ENCODE assay signal across 8 cellular contexts in genomic region chr10:87850742-87851205, GRCh38. TPM values are rescaled to one million over a fixed set of nuclear protein-coding genes. Genes with fewer than 3 reads are reported as not detected.
A peak's percentile ranks its signal among the peaks of the same experiment; 100 is the strongest.
DNase-seq lines count a peak whose midpoint lies in the region; ATAC-seq and TF ChIP-seq lines count a peak whose summit lies in the region.

No MANE protein-coding gene starts in this region.

- peak; percentile 52 for ATAC-seq in GM18505 (IDR thresholded peaks at IDR 0.05; ENCODE audit: unreplicated experiment)

- no peak overlapping the region for H3K4ac ChIP-seq in mesenchymal stem cell (ENCODE audit: low read depth in 1 of 2, low read length in 2 of 2)

- CTCF ChIA-PET in AG04450 (lab: Charles Lee), result interaction anchor here (0.6 to 4.5 kb wide), 10 partner anchors 8 to 704 kb away, joined by 3 to 20 read pairs (median 4); partner anchors contain the start of gene ATAD1

- no peak overlapping the region for H3K4me2 ChIP-seq in mesenchymal stem cell (ENCODE audit: low read length, poor library complexity, severe bottlenecking)

- H3K14ac ChIP-seq in mesenchymal stem cell (ENCODE audit: low read length in 2 of 2), result no peak overlapping the region

- H2BK120ac ChIP-seq in mesenchymal stem cell (ENCODE audit: low read depth, low read length), result no peak overlapping the region

- H2BK15ac ChIP-seq in mesenchymal stem cell (ENCODE audit: low read depth, poor library complexity, severe bottlenecking), result no peak overlapping the region

- POLR2A ChIA-PET in AG04450 (lab: Yijun Ruan, JAX), result no interaction called here

- no peak overlapping the region for H2BK12ac ChIP-seq in mesenchymal stem cell (ENCODE audit: low read length in 2 of 2)

- H3K4me3 ChIP-seq in AG04450 (ENCODE audit: low read depth, low read length) (no peak overlapping the region), mesenchymal stem cell (ENCODE audit: insufficient read depth in 1 of 2, low read depth in 1 of 2, low read length in 2 of 2) (no peak overlapping the region)

- no peak overlapping the region for H3K18ac ChIP-seq in mesenchymal stem cell (ENCODE audit: low read depth in 1 of 2, low read length in 2 of 2)

- H3K36me3 ChIP-seq in mesenchymal stem cell (ENCODE audit: control insufficient read depth in 1 of 2, insufficient read depth in 2 of 2, low read depth in 1 of 2, low read length in 2 of 2), result no peaks in the 10 kb centered on the region

- 31% methylated on average over 3 of the region's 5 CpGs for WGBS in mesenchymal stem cell

- no peak overlapping the region for H2BK5ac ChIP-seq in mesenchymal stem cell (ENCODE audit: low read depth, low read length, poor library complexity, severe bottlenecking)

- peak overlapping the region; percentile 26 for H3K9ac ChIP-seq in mesenchymal stem cell (ENCODE audit: low read length)

- H4K8ac ChIP-seq in mesenchymal stem cell (ENCODE audit: low read length), result no peak overlapping the region

- H3K27ac ChIP-seq in AG04450 (ENCODE audit: low read depth, low read length), result no peak overlapping the region
- no peak overlapping the region for H3K27ac ChIP-seq in mesenchymal stem cell (ENCODE audit: low read length, poor library complexity, severe bottlenecking)
- no peak overlapping the region for H3K27ac ChIP-seq in substantia nigra (ENCODE audit: low read depth, low read length, poor library complexity, severe bottlenecking)

- H2AK5ac ChIP-seq in mesenchymal stem cell (ENCODE audit: low read length, severe bottlenecking), result no peak overlapping the region

- H4K91ac ChIP-seq in mesenchymal stem cell (ENCODE audit: low read length), result no peak overlapping the region

- peak; percentile 71 for TF ChIP-seq CTCF in AG04450 (IDR thresholded peaks at IDR 0.05; ENCODE audit: low read depth, low read length)

- H2AFZ ChIP-seq in mesenchymal stem cell (ENCODE audit: low read depth, low read length), result no peak overlapping the region

- H3K23ac ChIP-seq in mesenchymal stem cell (ENCODE audit: low read length in 2 of 2), result peak overlapping the region in 1 of 2 experiments; percentile 50

- TF ChIP-seq POLR2A in GM18505 (IDR thresholded peaks at IDR 0.05; ENCODE audit: borderline replicate concordance, extremely low read depth, insufficient read depth, insufficient read length), result no peak

- H3K79me1 ChIP-seq in mesenchymal stem cell (replicated peaks; ENCODE audit: low read length, poor library complexity, severe bottlenecking), result no peaks in the 10 kb centered on the region

- no peaks in the 10 kb centered on the region for H3K4me1 ChIP-seq in mesenchymal stem cell (ENCODE audit: control insufficient read depth, insufficient read depth, low read depth, low read length)

- no peaks in the 10 kb centered on the region for H3K27me3 ChIP-seq in AG04450 (ENCODE audit: control insufficient read depth, insufficient read depth, low read length)
- H3K27me3 ChIP-seq in mesenchymal stem cell (ENCODE audit: control insufficient read depth in 1 of 2, insufficient read depth in 1 of 2, low read length in 2 of 2), result no peaks in the 10 kb centered on the region

- H3K9me3 ChIP-seq in AG04450 (ENCODE audit: control insufficient read depth, insufficient read depth, low read length) (no peaks in the 10 kb centered on the region), mesenchymal stem cell (ENCODE audit: control insufficient read depth, low read length) (no peaks in the 10 kb centered on the region)

- no peak for DNase-seq in AG04450 (ENCODE audit: low read depth, low spot score)
- peak; percentile 50 for DNase-seq in NCI-H2107 treated with DMSO at 0.1 percent for 48 hours (lab: John Stamatoyannopoulos, UW; ENCODE audit: unreplicated experiment)
- DNase-seq in activated CD4-positive, alpha-beta T cell treated with anti-CD3 and anti-CD28 coated beads for 4 hours, result peak; percentile 47 to 50
- DNase-seq in ecto neural progenitor cell (ENCODE audit: low spot score), result peak; percentile 61
- peak; percentile 73 for DNase-seq in mesenchymal stem cell
- peak in 30 of 49 donors; percentile 0 to 50 (median 23) for DNase-seq in substantia nigra (lab: John Stamatoyannopoulos, UW)
- no peak for DNase-seq in 8988T

RNA-seq across cellular contexts. Expression of gene KLLN, which starts 12.6 kb away (rescaled TPM):
- 0.51 and 0.58 TPM in 2 replicates for polyA plus RNA-seq in AG04450 (2011; rRNA removed)
- 0.74 and 1.4 TPM in 2 replicates for polyA minus RNA-seq in AG04450 (2011; rRNA and poly(A)+ RNA removed)
- polyA plus RNA-seq in mesenchymal stem cell (2013, experiment 1 of 2), result 0.46 TPM
- 0.47 TPM for polyA plus RNA-seq in mesenchymal stem cell (2013, experiment 2 of 2)

RNA-seq across cellular contexts. Expression of gene PTEN, which starts 12.7 kb away (rescaled TPM):
- 68.7 and 96.1 TPM in 2 replicates for polyA plus RNA-seq in AG04450 (2011; rRNA removed)
- 84.4 and 169 TPM in 2 replicates for polyA minus RNA-seq in AG04450 (2011; rRNA and poly(A)+ RNA removed)
- polyA plus RNA-seq in mesenchymal stem cell (2013, experiment 1 of 2), result 48.3 TPM
- polyA plus RNA-seq in mesenchymal stem cell (2013, experiment 2 of 2), result 48.6 TPM

RNA-seq across cellular contexts. Expression of gene ATAD1, which starts 32.7 kb away (rescaled TPM):
- polyA plus RNA-seq in AG04450 (2011; rRNA removed), result 31.3 and 43.7 TPM in 2 replicates
- polyA minus RNA-seq in AG04450 (2011; rRNA and poly(A)+ RNA removed), result 15.3 and 32.2 TPM in 2 replicates
- polyA plus RNA-seq in mesenchymal stem cell (2013, experiment 1 of 2), result 34.7 TPM
- polyA plus RNA-seq in mesenchymal stem cell (2013, experiment 2 of 2), result 37.4 TPM

Comparison
In these comparisons a context has a peak if more than half of its experiments do, and no peak if none do; other contexts are left out.
1. DNase-seq: peak in NCI-H2107 treated with DMSO at 0.1 percent for 48 hours (single experiment), activated CD4-positive, alpha-beta T cell treated with anti-CD3 and anti-CD28 coated beads for 4 hours (2 of 2), ecto neural progenitor cell (single experiment), mesenchymal stem cell (single experiment) and substantia nigra (30 of 49); none in AG04450 (single experiment) and 8988T (single experiment).